ENCODE assay signal across 18 cellular contexts in genomic region chr5:143533978-143534763, GRCh38.
DNase-seq lines count a peak whose midpoint lies in the region; ATAC-seq and TF ChIP-seq lines count a peak whose summit lies in the region.
"Had no signal": no experiment of that assay in that cellular context is flagged by ENCODE, and none has a peak within 500 bp of the region (broad histone marks: within the 10 kb centered on the region; RNA-seq: fewer than 3 reads in every experiment).

No MANE protein-coding gene starts in this region.

- DNase-seq in A172 (ENCODE audit: low spot score) (peak; percentile 46), Daoy (ENCODE audit: low read depth) (peak; percentile 14), glomerular visceral epithelial cell (ENCODE audit: extremely low spot score) (peak; percentile 33), right lobe of liver (peak; percentile 73 to 90 (median 80)), uterus (no peak)
- DNase-seq in activated CD4-positive, alpha-beta T cell treated with anti-CD3 and anti-CD28 coated beads, Interleukin-2, amount 10 ng/mL, durations not matched to agents 7 days and 5 days: no peak
- DNase-seq: ACHN, AML-193, COR-L47, DMS153, H9, NCI-H1105 treated with DMSO at 0.1 percent for 48 hours, NCI-H1694 treated with DMSO at 0.1 percent for 48 hours, NCI-H345, NCI-H526 had no signal

- no peaks in the 10 kb centered on the region for H3K27me3 ChIP-seq in right lobe of liver
- H3K27me3 ChIP-seq in uterus: no peaks in the 10 kb centered on the region

- POLR2A ChIA-PET in activated CD4-positive, alpha-beta T cell treated with anti-CD3 and anti-CD28 coated beads, Interleukin-2, amount 10 ng/mL, durations not matched to agents 7 days and 5 days (lab: Charles Lee): no interaction called here

- H3K4me3 ChIP-seq in right lobe of liver (no peak overlapping the region), uterus (no peak overlapping the region)

- H3K9me3 ChIP-seq in right lobe of liver: no peaks in the 10 kb centered on the region
- no peaks in the 10 kb centered on the region for H3K9me3 ChIP-seq in uterus

- CTCF ChIA-PET in activated CD4-positive, alpha-beta T cell treated with anti-CD3 and anti-CD28 coated beads, Interleukin-2, amount 10 ng/mL, durations not matched to agents 7 days and 5 days (lab: Charles Lee): no interaction called here

- H3K27ac ChIP-seq in right lobe of liver (no peak overlapping the region), uterus (no peak overlapping the region)

- no peak overlapping the region for H3K4me3 Mint-ChIP-seq in activated CD4-positive, alpha-beta T cell treated with anti-CD3 and anti-CD28 coated beads, Interleukin-2, amount 10 ng/mL, durations not matched to agents 7 days and 5 days
- H3K4me3 Mint-ChIP-seq: CD14-positive monocyte, H9, IgD-negative memory B cell had no signal

- no peaks in the 10 kb centered on the region for H3K36me3 Mint-ChIP-seq in activated CD4-positive, alpha-beta T cell treated with anti-CD3 and anti-CD28 coated beads, Interleukin-2, amount 10 ng/mL, durations not matched to agents 7 days and 5 days (ENCODE audit: low read depth)
- H3K36me3 Mint-ChIP-seq: CD14-positive monocyte, IgD-negative memory B cell had no signal

- no peaks in the 10 kb centered on the region for H3K4me1 Mint-ChIP-seq in activated CD4-positive, alpha-beta T cell treated with anti-CD3 and anti-CD28 coated beads, Interleukin-2, amount 10 ng/mL, durations not matched to agents 7 days and 5 days
- H3K4me1 Mint-ChIP-seq: CD14-positive monocyte, H9, IgD-negative memory B cell had no signal

- H3K27ac Mint-ChIP-seq in activated CD4-positive, alpha-beta T cell treated with anti-CD3 and anti-CD28 coated beads, Interleukin-2, amount 10 ng/mL, durations not matched to agents 7 days and 5 days: no peak overlapping the region
- H3K27ac Mint-ChIP-seq: H9, IgD-negative memory B cell had no signal

- TF ChIP-seq POLR2A in right lobe of liver (IDR thresholded peaks at IDR 0.05): no peak
- TF ChIP-seq POLR2A in uterus (IDR thresholded peaks at IDR 0.05): no peak

- H3K4me1 ChIP-seq in right lobe of liver (no peaks in the 10 kb centered on the region), uterus (no peaks in the 10 kb centered on the region)

- intact Hi-C loops in right lobe of liver (cut with DNase I) (no loop called here), uterus (cut with DNase I; ENCODE audit: low total_unique reads) (no loop called here)

- ATAC-seq in right lobe of liver: peak; percentile 95 to 99 (median 99)
- no peak for ATAC-seq in GM21723 (IDR thresholded peaks at IDR 0.05; ENCODE audit: unreplicated experiment)

- 48% methylated on average over 4 of the region's 4 CpGs for WGBS in right lobe of liver (ENCODE audit: insufficient coverage, low coverage, low lambda C conversion rate, missing lambda C conversion rate)

- no peaks in the 10 kb centered on the region for H3K27me3 Mint-ChIP-seq in activated CD4-positive, alpha-beta T cell treated with anti-CD3 and anti-CD28 coated beads, Interleukin-2, amount 10 ng/mL, durations not matched to agents 7 days and 5 days
- H3K27me3 Mint-ChIP-seq: IgD-negative memory B cell had no signal

- H3K36me3 ChIP-seq in right lobe of liver (no peaks in the 10 kb centered on the region), uterus (no peaks in the 10 kb centered on the region)

- no peak for TF ChIP-seq CTCF in right lobe of liver (IDR thresholded peaks at IDR 0.05)
- no peak for TF ChIP-seq CTCF in uterus (IDR thresholded peaks at IDR 0.05)

- peaks cover 4% of the 10 kb centered on the region for H3K9me3 Mint-ChIP-seq in activated CD4-positive, alpha-beta T cell treated with anti-CD3 and anti-CD28 coated beads, Interleukin-2, amount 10 ng/mL, durations not matched to agents 7 days and 5 days

Comparison
In these comparisons a context has a peak if more than half of its experiments do, and no peak if none do; other contexts are left out.
1. DNase-seq: peak in A172 (single experiment), Daoy (single experiment), glomerular visceral epithelial cell (single experiment) and right lobe of liver (3 of 3); none in activated CD4-positive, alpha-beta T cell treated with anti-CD3 and anti-CD28 coated beads, Interleukin-2, amount 10 ng/mL, durations not matched to agents 7 days and 5 days (single experiment) and uterus (0 of 2).